Comparison of ENCODE assay signal across 10 cellular contexts in the genomic region with DNA sequence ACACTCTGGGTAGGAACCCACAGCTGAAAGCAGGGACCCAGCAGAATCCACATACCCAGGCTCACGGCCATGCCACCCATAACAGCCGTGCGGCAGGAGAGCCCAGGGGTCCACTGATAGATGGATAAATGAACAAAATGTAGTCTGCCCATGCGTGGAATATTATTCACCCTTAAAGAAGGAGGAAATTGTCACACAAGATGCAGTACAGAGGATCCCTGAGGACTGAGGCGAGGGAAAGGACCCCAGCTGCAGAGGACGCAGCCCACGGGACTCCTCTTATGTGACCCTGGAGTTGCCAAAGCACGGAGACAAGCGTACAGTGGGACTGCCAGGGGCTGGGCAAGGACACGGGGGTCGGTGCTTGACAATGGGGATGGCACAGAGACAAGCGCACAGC. TPM values are rescaled to one million over a fixed set of nuclear protein-coding genes. Genes with fewer than 3 reads are reported as not detected.
"Had no signal": no experiment of that assay in that cellular context is flagged by ENCODE, and none has a peak within 500 bp of the region (broad histone marks: within the 10 kb centered on the region; RNA-seq: fewer than 3 reads in every experiment).

No MANE protein-coding gene starts in this region.

- H3K27ac Mint-ChIP-seq: GM23338, HFFc6, IgD-negative memory B cell had no signal

- H2AFZ ChIP-seq: GM23338 had no signal

- DNase-seq: HCEC 1CT, HFFc6, KBM-7 had no signal

- H3K4me1 Mint-ChIP-seq: GM23338, IgD-negative memory B cell had no signal

- FAIRE-seq: H1, H54, HepG2 had no signal

- H3K4me3 ChIP-seq: GM23338 had no signal

- H3K27ac ChIP-seq: HL-60 had no signal

- ATAC-seq: HepG2 had no signal

- H3K4me3 Mint-ChIP-seq: GM23338, H9, HFFc6, IgD-negative memory B cell had no signal

- H3K4me2 ChIP-seq: GM23338 had no signal

RNA-seq across cellular contexts. Expression of a gene that starts 10.7 kb away (rescaled TPM):
- polyA plus RNA-seq: IgD-negative memory B cell had no signal
